In the genomic region with DNA sequence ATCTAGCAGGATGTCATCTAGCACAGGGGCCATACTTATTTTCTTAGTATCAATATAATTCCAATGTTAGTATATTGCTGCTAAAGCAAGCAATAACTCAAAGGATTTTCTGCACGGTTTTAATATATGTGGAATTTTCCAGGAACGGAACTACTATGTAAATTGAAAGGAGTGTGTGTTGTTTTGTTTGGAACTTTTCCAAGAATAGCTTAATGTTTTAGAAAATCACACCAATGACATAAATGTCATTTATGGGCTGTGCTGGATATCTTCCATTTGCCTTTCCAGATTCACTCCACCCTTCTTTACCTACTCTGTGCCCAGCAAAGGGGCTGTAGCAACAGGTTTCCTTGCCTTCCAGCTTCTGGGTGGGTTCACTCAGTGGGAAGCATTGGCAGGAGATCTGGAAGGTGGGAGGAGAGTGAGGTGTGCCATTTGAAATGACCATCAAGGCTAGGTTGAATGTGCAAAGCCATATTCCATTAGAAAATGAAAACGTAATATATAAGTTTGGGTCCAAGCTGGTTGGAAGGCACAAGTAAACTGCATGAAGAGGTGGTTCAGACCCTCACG, we compare ENCODE assay signal across 14 cellular contexts.
"Had no signal": no experiment of that assay in that cellular context is flagged by ENCODE, and none has a peak within 500 bp of the region (broad histone marks: within the 10 kb centered on the region; RNA-seq: fewer than 3 reads in every experiment).

No MANE protein-coding gene starts in this region.

- DNase-seq: amniotic stem cell; erythroblast; hippocampal formation; midbrain; psoas muscle; sigmoid colon; stimulated activated CD4-positive, alpha-beta T cell treated with anti-CD3 and anti-CD28 coated beads, Interleukin-2, amount 100 ng/mL, for 24 hours; stimulated activated naive B cell treated with anti-CD40 and anti-IgM and Interleukin-4, amounts not matched to agents 10 μg/mL and 1 μg/mL and 100 μg/mL, for 72 hours had no signal

- H3K27me3 ChIP-seq: sigmoid colon, tibial nerve had no signal

- H3K4me1 Mint-ChIP-seq: activated naive CD4-positive, alpha-beta T cell treated with anti-CD3 and anti-CD28 coated beads, Interleukin-2, amount 50 U/mL, for 24 hours; central memory CD8-positive, alpha-beta T cell; stimulated activated naive B cell treated with anti-CD40 and anti-IgM and Interleukin-4, amounts not matched to agents 10 μg/mL and 1 μg/mL and 100 μg/mL, for 72 hours had no signal

- H3K27ac ChIP-seq: psoas muscle, tibial nerve had no signal

- H3K36me3 ChIP-seq: sigmoid colon, tibial nerve had no signal

- H3K9me3 Mint-ChIP-seq: activated naive CD4-positive, alpha-beta T cell treated with anti-CD3 and anti-CD28 coated beads, Interleukin-2, amount 50 U/mL, for 24 hours; activated T-helper 2 cell treated with anti-CD3 and anti-CD28 coated beads, Interferon-gamma antibody, Interleukin-2, Interleukin-4, amounts not matched to agents 10 μg/mL and 5 μg/mL and 100 μg/mL, durations not matched to agents 14 hours and 24 hours and 36 hours; brain; central memory CD8-positive, alpha-beta T cell; stimulated activated naive B cell treated with anti-CD40 and anti-IgM and Interleukin-4, amounts not matched to agents 10 μg/mL and 1 μg/mL and 100 μg/mL, for 72 hours had no signal

- H3K36me3 Mint-ChIP-seq: activated naive CD4-positive, alpha-beta T cell treated with anti-CD3 and anti-CD28 coated beads, Interleukin-2, amount 50 U/mL, for 24 hours had no signal

- H3K9me3 ChIP-seq: psoas muscle, sigmoid colon, tibial nerve had no signal

- H3K4me3 Mint-ChIP-seq: activated naive CD4-positive, alpha-beta T cell treated with anti-CD3 and anti-CD28 coated beads, Interleukin-2, amount 50 U/mL, for 24 hours; brain; central memory CD8-positive, alpha-beta T cell; stimulated activated naive B cell treated with anti-CD40 and anti-IgM and Interleukin-4, amounts not matched to agents 10 μg/mL and 1 μg/mL and 100 μg/mL, for 72 hours had no signal

- H3K4me3 ChIP-seq: psoas muscle, sigmoid colon, tibial nerve had no signal

- H3K27me3 Mint-ChIP-seq: activated naive CD4-positive, alpha-beta T cell treated with anti-CD3 and anti-CD28 coated beads, Interleukin-2, amount 50 U/mL, for 24 hours; brain; central memory CD8-positive, alpha-beta T cell; stimulated activated naive B cell treated with anti-CD40 and anti-IgM and Interleukin-4, amounts not matched to agents 10 μg/mL and 1 μg/mL and 100 μg/mL, for 72 hours had no signal

- H3K27ac Mint-ChIP-seq: activated naive CD4-positive, alpha-beta T cell treated with anti-CD3 and anti-CD28 coated beads, Interleukin-2, amount 50 U/mL, for 24 hours; activated T-helper 2 cell treated with anti-CD3 and anti-CD28 coated beads, Interferon-gamma antibody, Interleukin-2, Interleukin-4, amounts not matched to agents 10 μg/mL and 5 μg/mL and 100 μg/mL, durations not matched to agents 14 hours and 24 hours and 36 hours; brain; stimulated activated naive B cell treated with anti-CD40 and anti-IgM and Interleukin-4, amounts not matched to agents 10 μg/mL and 1 μg/mL and 100 μg/mL, for 72 hours had no signal

- ATAC-seq: activated CD4-positive, CD25-positive, alpha-beta regulatory T cell treated with anti-CD3 and anti-CD28 coated beads, Interleukin-2, amount 50 U/mL, for 24 hours; stimulated activated naive B cell treated with anti-CD40 and anti-IgM and Interleukin-4, amounts not matched to agents 10 μg/mL and 1 μg/mL and 100 μg/mL, for 72 hours had no signal

- H3K4me1 ChIP-seq: psoas muscle, tibial nerve had no signal
